Comparison of ENCODE assay signal across 8 cellular contexts in genomic region chr1:183025782-183026774, GRCh38. TPM values are rescaled to one million over a fixed set of nuclear protein-coding genes. Genes with fewer than 3 reads are reported as not detected.
DNase-seq lines count a peak whose midpoint lies in the region; ATAC-seq, FAIRE-seq and TF ChIP-seq lines count a peak whose summit lies in the region.

No MANE protein-coding gene starts in this region.

- WGBS in HepG2 (ENCODE audit: low lambda C conversion rate), result 40% methylated on average over 4 of the region's 4 CpGs
- WGBS in right lobe of liver (ENCODE audit: insufficient coverage, low coverage, low lambda C conversion rate, missing lambda C conversion rate), result 48% methylated on average over 4 of the region's 4 CpGs
- 10 to 15% methylated on average over 4 of the region's 4 CpGs for WGBS in aorta, 2 donors

- intact Hi-C loops in HepG2 (cut with micrococcal nuclease; ENCODE audit: unreplicated experiment) (loop anchor here (2.0 kb wide), 1 partner anchor 63 kb away; no protein-coding TSS in a partner anchor), right lobe of liver (cut with DNase I) (no loop called here), aorta (cut with DNase I) (loop anchor here in 1 of 2 donors (5.0 to 10.0 kb wide), 2 partner anchors 79 to 601 kb away; no protein-coding TSS in a partner anchor)

- H3K4me2 ChIP-seq in HepG2 (ENCODE audit: low read depth, low read length) (peak overlapping the region; percentile 85), keratinocyte (ENCODE audit: control insufficient read depth, extremely low read depth, insufficient read depth, low read depth, low read length) (peak overlapping the region; percentile 99)

- no peak for TF ChIP-seq CTCF in HepG2 (CRISPR knock-in tag; IDR thresholded peaks at IDR 0.05)
- TF ChIP-seq CTCF in right lobe of liver (IDR thresholded peaks at IDR 0.05), result no peak
- TF ChIP-seq CTCF in keratinocyte (optimal IDR thresholded peaks at IDR 0.05 in 1 of 3, IDR thresholded peaks at IDR 0.05 in 1 of 3, conservative IDR thresholded peaks at IDR 0.05 in 1 of 3; ENCODE audit: extremely low read depth in 1 of 3, insufficient read depth in 2 of 3, low read length in 3 of 3), result no peak

- no TSS peak for BruUV-seq in HepG2 (replicated peaks; lab: Mats Ljungman, UMichigan)

- no peaks in the 10 kb centered on the region for H3K9me1 ChIP-seq in keratinocyte (ENCODE audit: control insufficient read depth, extremely low read depth, insufficient read depth, low read length)

- in situ Hi-C loops in HepG2 (cut with HindIII; ENCODE audit: extremely low pct_ligation_motif_present, low pct_unique_long_range_greater_than_20kb), result no loop called here

- H3K27ac ChIP-seq in HepG2 (ENCODE audit: extremely low read length, insufficient read depth, low read length), result no peak overlapping the region
- H3K27ac ChIP-seq in right lobe of liver, result no peak overlapping the region
- peak overlapping the region; percentile 95 for H3K27ac ChIP-seq in keratinocyte (ENCODE audit: control insufficient read depth, insufficient read depth, low read length)
- H3K27ac ChIP-seq in aorta (ENCODE audit: low read depth in 1 of 2, low read length in 2 of 2), result peak overlapping the region in 1 of 2 donors; percentile 76

- H3K9me3 ChIP-seq in HepG2 (ENCODE audit: low read length), result no peaks in the 10 kb centered on the region
- H3K9me3 ChIP-seq in right lobe of liver, result no peaks in the 10 kb centered on the region
- H3K9me3 ChIP-seq in keratinocyte (ENCODE audit: control insufficient read depth, low read depth, low read length), result no peaks in the 10 kb centered on the region
- no peaks in the 10 kb centered on the region for H3K9me3 ChIP-seq in aorta (ENCODE audit: control insufficient read depth, low read length)

- CTCF ChIA-PET in HepG2 (lab: Yijun Ruan, JAX; ENCODE audit: low intra/inter-chr PET ratio, low total read pairs), result no interaction called here

- FAIRE-seq in HepG2 (lab: Jason Lieb, UNC), result peak; percentile 12
- FAIRE-seq in keratinocyte (lab: Jason Lieb, UNC), result no peak

- TF ChIP-seq POLR2A in HepG2 (IDR thresholded peaks at IDR 0.05; ENCODE audit: insufficient read depth in 1 of 2, low read depth in 2 of 2, low read length in 2 of 2) (no peak), right lobe of liver (IDR thresholded peaks at IDR 0.05) (no peak)

- dilution Hi-C loops in keratinocyte (cut with MboI; ENCODE audit: extremely low pct_ligation_motif_present, low sequenced_read_pairs), result no loop called here

- ATAC-seq in HepG2 (no peak), right lobe of liver (no peak), SK-N-SH treated with all-trans-retinoic acid at 6 μM for 48 hours (no peak), aorta (ENCODE audit: low FRiP score) (no peak), HG03565 (IDR thresholded peaks at IDR 0.05; ENCODE audit: unreplicated experiment) (no peak), HG02852 (IDR thresholded peaks at IDR 0.05; ENCODE audit: unreplicated experiment) (no peak), HG02759 (IDR thresholded peaks at IDR 0.05; ENCODE audit: unreplicated experiment) (no peak)

- H3K27me3 ChIP-seq in HepG2 (ENCODE audit: control insufficient read depth in 1 of 2, insufficient read depth in 2 of 2, low read length in 2 of 2) (no peaks in the 10 kb centered on the region), right lobe of liver (no peaks in the 10 kb centered on the region), keratinocyte (ENCODE audit: control insufficient read depth, extremely low read depth, insufficient read depth, low read length) (no peaks in the 10 kb centered on the region), aorta (ENCODE audit: control insufficient read depth in 1 of 2, insufficient read depth in 2 of 2, low read length in 1 of 2) (no peaks in the 10 kb centered on the region)

- H3K79me2 ChIP-seq in HepG2 (ENCODE audit: insufficient read depth, low read length) (peaks cover 70% of the 10 kb centered on the region), keratinocyte (ENCODE audit: control insufficient read depth, insufficient read depth, low read length) (peaks cover 58% of the 10 kb centered on the region)

- H3K36me3 ChIP-seq in HepG2 (replicated peaks in 1 of 2; ENCODE audit: control insufficient read depth in 1 of 2, insufficient read depth in 2 of 2, low read length in 2 of 2), result no peaks in the 10 kb centered on the region
- H3K36me3 ChIP-seq in right lobe of liver, result no peaks in the 10 kb centered on the region
- peaks cover 0 to 4% of the 10 kb centered on the region in 2 experiments for H3K36me3 ChIP-seq in keratinocyte (ENCODE audit: control insufficient read depth in 2 of 2, extremely low read depth in 1 of 2, insufficient read depth in 2 of 2, low read length in 2 of 2)
- H3K36me3 ChIP-seq in aorta (ENCODE audit: control insufficient read depth in 1 of 2, insufficient read depth in 2 of 2, low read length in 1 of 2), result no peaks in the 10 kb centered on the region

- TF ChIP-seq EP300 in HepG2 (IDR thresholded peaks at IDR 0.05; ENCODE audit: low read depth in 2 of 2, low read length in 2 of 2) (no peak), HepG2 (CRISPR knock-in tag; IDR thresholded peaks at IDR 0.05; ENCODE audit: borderline replicate concordance) (no peak)

- POLR2A ChIA-PET in HepG2 (lab: Yijun Ruan, JAX), result no interaction called here

- DNase-seq in HepG2 (ENCODE audit: low spot score) (peak; percentile 41), right lobe of liver (no peak), keratinocyte (ENCODE audit: low read depth, low spot score) (no peak), aorta (no peak)

- no peaks in the 10 kb centered on the region for H4K20me1 ChIP-seq in HepG2 (ENCODE audit: insufficient read depth, low read length)
- peaks cover 2% of the 10 kb centered on the region for H4K20me1 ChIP-seq in keratinocyte (ENCODE audit: control insufficient read depth, extremely low read depth, insufficient read depth, low read length)

- H3K4me3 ChIP-seq in HepG2 (replicated peaks in 1 of 3; ENCODE audit: insufficient read depth in 1 of 3, low read depth in 2 of 3, low read length in 3 of 3), result peak overlapping the region; percentile 81 to 95 (median 90); a peak in 5 of 6 replicates
- no peak overlapping the region for H3K4me3 ChIP-seq in right lobe of liver
- H3K4me3 ChIP-seq in keratinocyte (ENCODE audit: control insufficient read depth in 2 of 3, extremely low read depth in 1 of 3, insufficient read depth in 2 of 3, low read depth in 1 of 3, low read length in 3 of 3), result peak overlapping the region; percentile 78 to 94 (median 93)
- peak overlapping the region; percentile 77 to 93 for H3K4me3 ChIP-seq in aorta (ENCODE audit: low read length in 2 of 2)

- no peak overlapping the region for H2AFZ ChIP-seq in HepG2 (ENCODE audit: low read length)
- no peak overlapping the region for H2AFZ ChIP-seq in keratinocyte (ENCODE audit: control insufficient read depth, low read length)

- no peak for TF ChIP-seq RAD21 in HepG2 (CRISPR knock-in tag; IDR thresholded peaks at IDR 0.05)

- H3K9ac ChIP-seq in HepG2 (ENCODE audit: insufficient read depth, low read depth, low read length), result peak overlapping the region; percentile 84; the same call in 1 of the 2 replicates
- peak overlapping the region; percentile 91 for H3K9ac ChIP-seq in keratinocyte (ENCODE audit: control insufficient read depth, extremely low read depth, insufficient read depth, low read length)

- peaks cover 75% of the 10 kb centered on the region for H3K4me1 ChIP-seq in HepG2 (ENCODE audit: insufficient read depth, low read length)
- H3K4me1 ChIP-seq in right lobe of liver, result peaks cover 0 to 23% (median 3%) of the 10 kb centered on the region in 4 donors
- H3K4me1 ChIP-seq in keratinocyte (ENCODE audit: control insufficient read depth, extremely low read depth, insufficient read depth, low read length), result peaks cover 51% of the 10 kb centered on the region
- H3K4me1 ChIP-seq in aorta (ENCODE audit: control insufficient read depth in 1 of 2, insufficient read depth in 2 of 2, low read length in 2 of 2), result peaks cover 8 to 14% of the 10 kb centered on the region in 2 donors

TF ChIP-seq in SK-N-SH treated with all-trans-retinoic acid at 6 μM for 48 hours, 23 proteins besides CTCF, POLR2A, EP300 and RAD21 (continues in another document):
- TF ChIP-seq PPARA (CRISPR knock-in tag; IDR thresholded peaks at IDR 0.05; ENCODE audit: borderline replicate concordance), result no peak

RNA-seq across cellular contexts. Expression of gene LAMC1, which starts 2.9 kb away (rescaled TPM):
- 70.8 and 137 TPM in 2 replicates for total RNA-seq in HepG2 (2016; rRNA removed; fragmentation: Illumina TruSeq; extraction: Trizol)
- 5.9 and 6.2 TPM in 2 replicates for total RNA-seq in HepG2 (2016; cell fraction: cytosol; rRNA removed; fragmentation: Illumina TruSeq; extraction: Trizol; ENCODE audit: low read depth)
- total RNA-seq in HepG2 (2016; cell fraction: insoluble cytoplasmic fraction; rRNA removed; fragmentation: Illumina TruSeq; extraction: Trizol), result 60.9 and 135 TPM in 2 replicates
- total RNA-seq in HepG2 (2016; cell fraction: membrane; rRNA removed; fragmentation: Illumina TruSeq; extraction: Trizol), result 19.6 and 19.9 TPM in 2 replicates
- total RNA-seq in HepG2 (2016; cell fraction: nucleus; rRNA removed; fragmentation: Illumina TruSeq; extraction: Trizol), result 154 and 181 TPM in 2 replicates
- polyA plus RNA-seq in HepG2 (2011; rRNA removed), result 56.7 and 58.5 TPM in 2 replicates
- polyA plus RNA-seq in HepG2 (2011; cell fraction: cytosol; rRNA removed), result 36.7 and 50.0 TPM in 2 replicates
- 47.5 and 52.1 TPM in 2 replicates for polyA plus RNA-seq in HepG2 (2011; cell fraction: nucleus; rRNA removed)
- polyA plus RNA-seq in HepG2 (2012), result 64.4 and 72.6 TPM in 2 replicates
- polyA plus RNA-seq in HepG2 (2016; cell fraction: cytosol; fragmentation: Illumina TruSeq; extraction: Trizol; ENCODE audit: low read depth), result 3.1 and 4.6 TPM in 2 replicates
- 51.9 and 63.2 TPM in 2 replicates for polyA plus RNA-seq in HepG2 (2016; cell fraction: insoluble cytoplasmic fraction; fragmentation: Illumina TruSeq; extraction: Trizol; ENCODE audit: low read depth)
- 6.2 and 7.9 TPM in 2 replicates for polyA plus RNA-seq in HepG2 (2016; cell fraction: membrane; fragmentation: Illumina TruSeq; extraction: Trizol; ENCODE audit: low read depth)
- polyA plus RNA-seq in HepG2 (2016; cell fraction: nucleus; fragmentation: Illumina TruSeq; extraction: Trizol; ENCODE audit: insufficient read depth, low read depth), result 149 and 151 TPM in 2 replicates
- polyA minus RNA-seq in HepG2 (2011; rRNA and poly(A)+ RNA removed; ENCODE audit: low replicate concordance), result 51.7 and 216 TPM in 2 replicates
- 64.0 and 66.5 TPM in 2 replicates for polyA minus RNA-seq in HepG2 (2011; cell fraction: cytosol; rRNA and poly(A)+ RNA removed)
- polyA minus RNA-seq in HepG2 (2011; cell fraction: nucleus; rRNA and poly(A)+ RNA removed), result 102 and 112 TPM in 2 replicates
- 10 to 100 TPM; 18.5 to 53.2 (median 28.0) TPM for total RNA-seq in right lobe of liver
- 40.9 to 76.4 TPM (median 66.6 TPM) in 3 replicates for polyA plus RNA-seq in keratinocyte
- 211 TPM for polyA plus RNA-seq in keratinocyte (2011; ENCODE audit: low read depth)
- 25.4 and 28.6 TPM in 2 replicates for polyA plus RNA-seq in keratinocyte (2011; cell fraction: cytosol; rRNA removed)
- polyA plus RNA-seq in keratinocyte (2011; cell fraction: nucleus; rRNA removed), result 140 and 179 TPM in 2 replicates
- 22.0 and 71.3 TPM in 2 replicates for polyA plus RNA-seq in keratinocyte (2012; ENCODE audit: low replicate concordance)
- 69.5 to 154 TPM (median 153 TPM) in 3 replicates for polyA minus RNA-seq in keratinocyte
- polyA minus RNA-seq in keratinocyte (2011; cell fraction: cytosol; rRNA and poly(A)+ RNA removed), result 52.0 TPM
- 139 and 261 TPM in 2 replicates for polyA minus RNA-seq in keratinocyte (2011; cell fraction: nucleus; rRNA and poly(A)+ RNA removed)
- total RNA-seq in aorta, result 100 to 1,000 TPM; 242 to 247 TPM
- polyA plus RNA-seq in aorta, result 10 to 100 TPM; 20.8 to 66.4 TPM

Comparison
In these comparisons a context has a peak if more than half of its experiments do, and no peak if none do; other contexts are left out.
1. H3K4me3 ChIP-seq: peak in HepG2 (3 of 3), keratinocyte (3 of 3) and aorta (2 of 2); none in right lobe of liver (0 of 3).